Comparison of ENCODE assay signal across 17 cellular contexts in the genomic region with DNA sequence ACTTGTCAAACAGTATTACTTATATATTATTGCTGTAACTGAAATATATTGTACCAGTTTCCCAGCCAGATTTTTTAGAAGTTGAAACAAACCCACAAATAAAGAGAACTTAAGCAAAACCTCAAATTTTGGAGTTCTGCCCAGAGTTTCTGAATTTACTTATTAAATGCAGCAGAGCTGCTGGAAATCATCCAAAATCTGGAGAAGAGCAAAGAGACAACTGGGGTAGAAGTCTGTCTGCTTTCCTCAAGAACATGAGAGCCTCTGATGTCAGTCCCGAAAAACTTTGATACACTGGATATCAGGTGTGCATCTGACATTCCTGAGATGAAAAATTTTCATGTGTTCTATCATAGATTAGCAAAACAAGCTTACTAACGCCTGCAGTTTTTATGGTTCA.
DNase-seq lines count a peak whose midpoint lies in the region; ATAC-seq lines count a peak whose summit lies in the region.
"Had no signal": no experiment of that assay in that cellular context is flagged by ENCODE, and none has a peak within 500 bp of the region (broad histone marks: within the 10 kb centered on the region; RNA-seq: fewer than 3 reads in every experiment).

No MANE protein-coding gene starts in this region.

- H3K27ac Mint-ChIP-seq in naive thymus-derived CD4-positive, alpha-beta T cell = peak overlapping the region in 7 of 9 donors; percentile 3 to 80 (median 52)
- H3K27ac Mint-ChIP-seq: activated B cell treated with CpG ODN at 0.5 μM for 24 hours; stimulated activated memory B cell treated with anti-CD40 and anti-IgM and Interleukin-4, amounts not matched to agents 10 μg/mL and 1 μg/mL and 100 μg/mL, for 72 hours had no signal

- H3K36me3 ChIP-seq in naive thymus-derived CD4-positive, alpha-beta T cell (ENCODE audit: control insufficient read depth in 2 of 3, insufficient read depth in 3 of 3, low read length in 3 of 3) = peaks cover 0 to 24% (median 0%) of the 10 kb centered on the region in 3 experiments
- H3K36me3 ChIP-seq: cardiac muscle cell had no signal

- H3K27me3 ChIP-seq in naive thymus-derived CD4-positive, alpha-beta T cell (ENCODE audit: control insufficient read depth in 2 of 2, insufficient read depth in 2 of 2, low read length in 2 of 2) = no peaks in the 10 kb centered on the region
- H3K27me3 ChIP-seq: cardiac muscle cell, esophagus muscularis mucosa had no signal

- H3K4me3 Mint-ChIP-seq in naive thymus-derived CD4-positive, alpha-beta T cell = peak overlapping the region in 3 of 10 donors; percentile 19 to 24 (median 22)
- H3K4me3 Mint-ChIP-seq: activated B cell treated with CpG ODN at 0.5 μM for 24 hours; CD4-positive, alpha-beta memory T cell; stimulated activated memory B cell treated with anti-CD40 and anti-IgM and Interleukin-4, amounts not matched to agents 10 μg/mL and 1 μg/mL and 100 μg/mL, for 72 hours had no signal

- H3K36me3 Mint-ChIP-seq in naive thymus-derived CD4-positive, alpha-beta T cell = peaks cover 0 to 70% (median 59%) of the 10 kb centered on the region in 5 donors

- peaks cover 0 to 13% of the 10 kb centered on the region in 2 donors for H3K4me1 ChIP-seq in naive thymus-derived CD4-positive, alpha-beta T cell (ENCODE audit: control insufficient read depth in 2 of 2, insufficient read depth in 2 of 2, low read length in 2 of 2)

- no peak overlapping the region for H3K4me3 ChIP-seq in naive thymus-derived CD4-positive, alpha-beta T cell (ENCODE audit: low read length)
- H3K4me3 ChIP-seq: cardiac muscle cell, esophagus muscularis mucosa had no signal

- no peak for ATAC-seq in naive thymus-derived CD4-positive, alpha-beta T cell
- ATAC-seq in GM19467 (IDR thresholded peaks at IDR 0.05; ENCODE audit: unreplicated experiment) (no peak), HG03039 (IDR thresholded peaks at IDR 0.05; ENCODE audit: unreplicated experiment) (no peak), HG03045 (IDR thresholded peaks at IDR 0.05; ENCODE audit: unreplicated experiment) (no peak)
- ATAC-seq: stimulated activated memory B cell treated with anti-CD40 and anti-IgM and Interleukin-4, amounts not matched to agents 10 μg/mL and 1 μg/mL and 100 μg/mL, for 72 hours had no signal

- CTCF ChIA-PET in naive thymus-derived CD4-positive, alpha-beta T cell (lab: Charles Lee) = no interaction called here

- no peaks in the 10 kb centered on the region for H3K27me3 Mint-ChIP-seq in naive thymus-derived CD4-positive, alpha-beta T cell
- H3K27me3 Mint-ChIP-seq: activated B cell treated with CpG ODN at 0.5 μM for 24 hours; CD4-positive, alpha-beta memory T cell; stimulated activated memory B cell treated with anti-CD40 and anti-IgM and Interleukin-4, amounts not matched to agents 10 μg/mL and 1 μg/mL and 100 μg/mL, for 72 hours had no signal

- intact Hi-C loops in naive thymus-derived CD4-positive, alpha-beta T cell (cut with micrococcal nuclease) = no loop called here

- POLR2A ChIA-PET in naive thymus-derived CD4-positive, alpha-beta T cell (lab: Charles Lee) = no interaction called here

- H3K9me3 Mint-ChIP-seq in naive thymus-derived CD4-positive, alpha-beta T cell = peaks cover 0 to 2% (median 0%) of the 10 kb centered on the region in 11 donors
- H3K9me3 Mint-ChIP-seq: activated B cell treated with CpG ODN at 0.5 μM for 24 hours; stimulated activated memory B cell treated with anti-CD40 and anti-IgM and Interleukin-4, amounts not matched to agents 10 μg/mL and 1 μg/mL and 100 μg/mL, for 72 hours had no signal

- peaks cover 4 to 78% (median 73%) of the 10 kb centered on the region in 7 donors for H3K4me1 Mint-ChIP-seq in naive thymus-derived CD4-positive, alpha-beta T cell
- H3K4me1 Mint-ChIP-seq: activated B cell treated with CpG ODN at 0.5 μM for 24 hours; stimulated activated memory B cell treated with anti-CD40 and anti-IgM and Interleukin-4, amounts not matched to agents 10 μg/mL and 1 μg/mL and 100 μg/mL, for 72 hours had no signal

- no peaks in the 10 kb centered on the region for H3K9me3 ChIP-seq in naive thymus-derived CD4-positive, alpha-beta T cell (ENCODE audit: control insufficient read depth in 2 of 3, low read length in 3 of 3)
- H3K9me3 ChIP-seq: esophagus muscularis mucosa had no signal

- DNase-seq in COLO829 (ENCODE audit: low spot score) (peak; percentile 14), NCI-H1105 treated with DMSO at 0.1 percent for 48 hours (lab: John Stamatoyannopoulos, UW) (peak; percentile 38), dedifferentiated amniotic fluid mesenchymal stem cell (ENCODE audit: extremely low spot score) (peak; percentile 86), NOMO-1 treated with DMSO at 0.1 percent for 48 hours (lab: John Stamatoyannopoulos, UW; ENCODE audit: unreplicated experiment) (no peak)
- DNase-seq in naive thymus-derived CD4-positive, alpha-beta T cell = peak in 1 of 9 donors; percentile 6
- DNase-seq: activated B cell treated with CpG ODN at 0.5 μM for 24 hours; CD4-positive, alpha-beta memory T cell; NCI-H1092 treated with DMSO at 0.1 percent for 48 hours; NCI-H774; occipital lobe; stimulated activated CD4-positive, alpha-beta T cell treated with anti-CD3 and anti-CD28 coated beads, Interleukin-1b, Interleukin-23, amount 100 ng/mL, for 48 hours had no signal

- H3K27ac ChIP-seq in naive thymus-derived CD4-positive, alpha-beta T cell (ENCODE audit: low read depth, low read length) = no peak overlapping the region
- H3K27ac ChIP-seq: cardiac muscle cell, esophagus muscularis mucosa had no signal
